Comparison of ENCODE assay signal across 1 cellular context in the genomic region with DNA sequence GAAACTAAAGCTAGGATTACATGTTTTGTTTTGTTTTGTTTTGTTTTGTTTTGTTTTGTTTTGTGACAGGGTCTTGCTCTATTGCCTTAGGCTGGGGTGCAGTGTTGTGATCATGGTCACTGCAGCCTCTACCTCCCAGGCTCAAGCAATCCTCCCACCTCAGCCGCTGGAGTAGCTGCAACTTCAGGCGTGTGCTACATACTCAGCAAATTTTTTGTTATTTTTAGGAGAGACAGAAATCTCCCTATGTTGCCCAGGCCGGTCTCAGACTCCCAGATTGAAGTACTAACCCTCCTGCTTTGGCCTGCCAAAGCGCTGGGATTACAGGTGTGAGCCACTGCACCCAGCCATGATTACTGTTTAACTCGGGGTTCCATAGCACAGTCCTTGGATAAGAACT.
TF ChIP-seq lines count a peak whose summit lies in the region.

No MANE protein-coding gene starts in this region.

TF ChIP-seq in WTC11, 78 proteins besides CTCF, POLR2A, EP300 and RAD21 (continued from another document):
- TF ChIP-seq, protein P1, sequence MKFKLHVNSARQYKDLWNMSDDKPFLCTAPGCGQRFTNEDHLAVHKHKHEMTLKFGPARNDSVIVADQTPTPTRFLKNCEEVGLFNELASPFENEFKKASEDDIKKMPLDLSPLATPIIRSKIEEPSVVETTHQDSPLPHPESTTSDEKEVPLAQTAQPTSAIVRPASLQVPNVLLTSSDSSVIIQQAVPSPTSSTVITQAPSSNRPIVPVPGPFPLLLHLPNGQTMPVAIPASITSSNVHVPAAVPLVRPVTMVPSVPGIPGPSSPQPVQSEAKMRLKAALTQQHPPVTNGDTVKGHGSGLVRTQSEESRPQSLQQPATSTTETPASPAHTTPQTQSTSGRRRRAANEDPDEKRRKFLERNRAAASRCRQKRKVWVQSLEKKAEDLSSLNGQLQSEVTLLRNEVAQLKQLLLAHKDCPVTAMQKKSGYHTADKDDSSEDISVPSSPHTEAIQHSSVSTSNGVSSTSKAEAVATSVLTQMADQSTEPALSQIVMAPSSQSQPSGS (CRISPR knock-in tag; IDR thresholded peaks at IDR 0.05; ENCODE audit: borderline replicate concordance, low read depth) = no peak
- TF ChIP-seq, protein P2, sequence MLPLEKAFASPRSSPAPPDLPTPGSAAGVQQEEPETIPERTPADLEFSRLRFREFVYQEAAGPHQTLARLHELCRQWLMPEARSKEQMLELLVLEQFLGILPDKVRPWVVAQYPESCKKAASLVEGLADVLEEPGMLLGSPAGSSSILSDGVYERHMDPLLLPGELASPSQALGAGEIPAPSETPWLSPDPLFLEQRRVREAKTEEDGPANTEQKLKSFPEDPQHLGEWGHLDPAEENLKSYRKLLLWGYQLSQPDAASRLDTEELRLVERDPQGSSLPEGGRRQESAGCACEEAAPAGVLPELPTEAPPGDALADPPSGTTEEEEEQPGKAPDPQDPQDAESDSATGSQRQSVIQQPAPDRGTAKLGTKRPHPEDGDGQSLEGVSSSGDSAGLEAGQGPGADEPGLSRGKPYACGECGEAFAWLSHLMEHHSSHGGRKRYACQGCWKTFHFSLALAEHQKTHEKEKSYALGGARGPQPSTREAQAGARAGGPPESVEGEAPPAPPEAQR (CRISPR knock-in tag; IDR thresholded peaks at IDR 0.05) = no peak
- TF ChIP-seq, protein P3, sequence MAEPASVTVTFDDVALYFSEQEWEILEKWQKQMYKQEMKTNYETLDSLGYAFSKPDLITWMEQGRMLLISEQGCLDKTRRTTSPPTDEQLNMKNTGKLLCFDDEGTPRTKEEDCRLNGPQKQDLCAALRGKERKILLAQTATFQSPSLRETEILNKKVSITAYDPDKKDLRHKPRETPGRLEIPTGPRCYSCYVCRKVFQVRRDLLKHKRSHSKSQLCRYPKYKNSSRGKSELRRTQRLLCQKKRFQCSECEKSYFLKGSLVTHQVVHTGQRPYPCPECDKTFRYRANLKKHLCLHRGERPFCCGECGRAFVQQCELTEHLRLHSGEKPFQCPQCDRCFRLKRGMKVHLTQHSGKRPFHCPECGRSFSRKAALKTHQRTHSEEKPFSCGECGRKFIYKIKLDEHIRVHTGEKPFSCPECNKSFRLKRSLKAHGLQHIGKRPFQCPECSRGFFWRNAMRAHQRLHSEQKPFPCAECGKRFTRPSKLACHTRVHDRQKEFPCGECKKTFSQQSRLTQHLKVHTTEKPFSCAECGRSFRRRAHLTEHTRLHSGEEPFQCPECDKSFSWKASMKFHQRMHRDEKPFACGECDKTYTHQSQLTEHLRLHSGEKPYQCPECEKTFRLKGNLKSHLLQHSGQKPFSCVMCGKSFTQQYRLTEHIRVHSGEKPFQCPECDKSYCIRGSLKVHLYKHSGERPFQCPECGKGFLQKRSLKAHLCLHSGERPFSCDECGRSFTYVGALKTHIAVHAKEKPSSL (CRISPR knock-in tag; conservative IDR thresholded peaks at IDR 0.05) = no peak
- TF ChIP-seq ZNF416 (CRISPR knock-in tag; IDR thresholded peaks at IDR 0.05) (no peak), TEAD4 (CRISPR knock-in tag; IDR thresholded peaks at IDR 0.05) (no peak), FOXP1 (CRISPR knock-in tag; IDR thresholded peaks at IDR 0.05; ENCODE audit: borderline replicate concordance) (no peak), FOXP4 (CRISPR knock-in tag; IDR thresholded peaks at IDR 0.05) (no peak), TCF7 (CRISPR knock-in tag; IDR thresholded peaks at IDR 0.05; ENCODE audit: low read depth) (no peak), CREB1 (CRISPR knock-in tag; IDR thresholded peaks at IDR 0.05) (no peak), ATF6 (CRISPR knock-in tag; IDR thresholded peaks at IDR 0.05) (no peak), SP1 (CRISPR knock-in tag; conservative IDR thresholded peaks at IDR 0.05) (no peak), ZNF317 (CRISPR knock-in tag; IDR thresholded peaks at IDR 0.05; ENCODE audit: borderline replicate concordance, low read depth) (no peak), NR3C1 (CRISPR knock-in tag; conservative IDR thresholded peaks at IDR 0.05; ENCODE audit: low read depth) (no peak), IRF2 (CRISPR knock-in tag; IDR thresholded peaks at IDR 0.05; ENCODE audit: borderline replicate concordance, low read depth) (no peak), ZNF396 (CRISPR knock-in tag; IDR thresholded peaks at IDR 0.05; ENCODE audit: borderline replicate concordance) (no peak)
- TF ChIP-seq, protein P4, sequence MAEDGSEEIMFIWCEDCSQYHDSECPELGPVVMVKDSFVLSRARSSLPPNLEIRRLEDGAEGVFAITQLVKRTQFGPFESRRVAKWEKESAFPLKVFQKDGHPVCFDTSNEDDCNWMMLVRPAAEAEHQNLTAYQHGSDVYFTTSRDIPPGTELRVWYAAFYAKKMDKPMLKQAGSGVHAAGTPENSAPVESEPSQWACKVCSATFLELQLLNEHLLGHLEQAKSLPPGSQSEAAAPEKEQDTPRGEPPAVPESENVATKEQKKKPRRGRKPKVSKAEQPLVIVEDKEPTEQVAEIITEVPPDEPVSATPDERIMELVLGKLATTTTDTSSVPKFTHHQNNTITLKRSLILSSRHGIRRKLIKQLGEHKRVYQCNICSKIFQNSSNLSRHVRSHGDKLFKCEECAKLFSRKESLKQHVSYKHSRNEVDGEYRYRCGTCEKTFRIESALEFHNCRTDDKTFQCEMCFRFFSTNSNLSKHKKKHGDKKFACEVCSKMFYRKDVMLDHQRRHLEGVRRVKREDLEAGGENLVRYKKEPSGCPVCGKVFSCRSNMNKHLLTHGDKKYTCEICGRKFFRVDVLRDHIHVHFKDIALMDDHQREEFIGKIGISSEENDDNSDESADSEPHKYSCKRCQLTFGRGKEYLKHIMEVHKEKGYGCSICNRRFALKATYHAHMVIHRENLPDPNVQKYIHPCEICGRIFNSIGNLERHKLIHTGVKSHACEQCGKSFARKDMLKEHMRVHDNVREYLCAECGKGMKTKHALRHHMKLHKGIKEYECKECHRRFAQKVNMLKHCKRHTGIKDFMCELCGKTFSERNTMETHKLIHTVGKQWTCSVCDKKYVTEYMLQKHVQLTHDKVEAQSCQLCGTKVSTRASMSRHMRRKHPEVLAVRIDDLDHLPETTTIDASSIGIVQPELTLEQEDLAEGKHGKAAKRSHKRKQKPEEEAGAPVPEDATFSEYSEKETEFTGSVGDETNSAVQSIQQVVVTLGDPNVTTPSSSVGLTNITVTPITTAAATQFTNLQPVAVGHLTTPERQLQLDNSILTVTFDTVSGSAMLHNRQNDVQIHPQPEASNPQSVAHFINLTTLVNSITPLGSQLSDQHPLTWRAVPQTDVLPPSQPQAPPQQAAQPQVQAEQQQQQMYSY (CRISPR knock-in tag; IDR thresholded peaks at IDR 0.05) = no peak
- TF ChIP-seq, protein P5, sequence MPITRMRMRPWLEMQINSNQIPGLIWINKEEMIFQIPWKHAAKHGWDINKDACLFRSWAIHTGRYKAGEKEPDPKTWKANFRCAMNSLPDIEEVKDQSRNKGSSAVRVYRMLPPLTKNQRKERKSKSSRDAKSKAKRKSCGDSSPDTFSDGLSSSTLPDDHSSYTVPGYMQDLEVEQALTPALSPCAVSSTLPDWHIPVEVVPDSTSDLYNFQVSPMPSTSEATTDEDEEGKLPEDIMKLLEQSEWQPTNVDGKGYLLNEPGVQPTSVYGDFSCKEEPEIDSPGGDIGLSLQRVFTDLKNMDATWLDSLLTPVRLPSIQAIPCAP (CRISPR knock-in tag; IDR thresholded peaks at IDR 0.05) = no peak
- TF ChIP-seq, protein P6, sequence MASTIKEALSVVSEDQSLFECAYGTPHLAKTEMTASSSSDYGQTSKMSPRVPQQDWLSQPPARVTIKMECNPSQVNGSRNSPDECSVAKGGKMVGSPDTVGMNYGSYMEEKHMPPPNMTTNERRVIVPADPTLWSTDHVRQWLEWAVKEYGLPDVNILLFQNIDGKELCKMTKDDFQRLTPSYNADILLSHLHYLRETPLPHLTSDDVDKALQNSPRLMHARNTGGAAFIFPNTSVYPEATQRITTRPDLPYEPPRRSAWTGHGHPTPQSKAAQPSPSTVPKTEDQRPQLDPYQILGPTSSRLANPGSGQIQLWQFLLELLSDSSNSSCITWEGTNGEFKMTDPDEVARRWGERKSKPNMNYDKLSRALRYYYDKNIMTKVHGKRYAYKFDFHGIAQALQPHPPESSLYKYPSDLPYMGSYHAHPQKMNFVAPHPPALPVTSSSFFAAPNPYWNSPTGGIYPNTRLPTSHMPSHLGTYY (CRISPR knock-in tag; IDR thresholded peaks at IDR 0.05) = no peak
TF ChIP-seq in WTC11: peak in this region for 0.
